ENCODE assay signal across 23 cellular contexts in genomic region chr13:73365681-73366080, GRCh38.
DNase-seq lines count a peak whose midpoint lies in the region; ATAC-seq and TF ChIP-seq lines count a peak whose summit lies in the region.
"Had no signal": no experiment of that assay in that cellular context is flagged by ENCODE, and none has a peak within 500 bp of the region (broad histone marks: within the 10 kb centered on the region; RNA-seq: fewer than 3 reads in every experiment).

No MANE protein-coding gene starts in this region.

- H3K4me3 ChIP-seq in epithelial cell of esophagus (ENCODE audit: low read length), result no peak overlapping the region
- no peak overlapping the region for H3K4me3 ChIP-seq in mucosa of descending colon
- H3K4me3 ChIP-seq: ascending aorta, sigmoid colon, SJSA1, tibial nerve had no signal

- H3K36me3 ChIP-seq in mucosa of descending colon (ENCODE audit: low read depth), result no peaks in the 10 kb centered on the region
- H3K36me3 ChIP-seq: ascending aorta, sigmoid colon, SJSA1, tibial nerve had no signal

- ATAC-seq in mucosa of descending colon, result peak; percentile 63
- ATAC-seq: effector memory CD8-positive, alpha-beta T cell; HepG2; natural killer cell treated with Interleukin-12 subunit alpha and Interleukin-12 subunit beta and Interleukin-15 and Interleukin-18, amount 100 ng/mL, for 72 hours; T-helper 17 cell had no signal

- DNase-seq in Caki2 (ENCODE audit: low read depth) (peak; percentile 64), HT-29 (ENCODE audit: low spot score) (peak; percentile 97), epithelial cell of esophagus (ENCODE audit: low read depth) (peak; percentile 95), mucosa of descending colon (no peak), NCI-H2227 (lab: John Stamatoyannopoulos, UW; ENCODE audit: unreplicated experiment) (no peak), COLO668 (lab: John Stamatoyannopoulos, UW; ENCODE audit: unreplicated experiment) (no peak), amygdala (lab: John Stamatoyannopoulos, UW) (no peak)
- DNase-seq: activated CD4-positive, alpha-beta memory T cell treated with anti-CD3 and anti-CD28 coated beads for 36 hours; activated naive CD4-positive, alpha-beta T cell treated with anti-CD3 and anti-CD28 coated beads, Interleukin-2, amount 10 ng/mL, durations not matched to agents 7 days and 5 days; activated T-cell treated with anti-CD3 and anti-CD28 coated beads, Interleukin-2, amount 50 U/mL, for 24 hours; AML-193; Caco-2; effector memory CD8-positive, alpha-beta T cell; H9; NCI-H1694 treated with DMSO at 0.1 percent for 48 hours; sigmoid colon; stimulated activated naive CD4-positive, alpha-beta T cell treated with Interleukin-2 at 50 U/mL for 16 hours; T-helper 17 cell had no signal

- in situ Hi-C loops in Caki2 (cut with HindIII; ENCODE audit: low pct_unique_long_range_greater_than_20kb, low sequenced_read_pairs), result no loop called here

- no peaks in the 10 kb centered on the region for H3K9me3 ChIP-seq in mucosa of descending colon
- H3K9me3 ChIP-seq: ascending aorta, Caco-2, sigmoid colon, SJSA1, tibial nerve had no signal

- no peak for TF ChIP-seq CTCF in epithelial cell of esophagus (IDR thresholded peaks at IDR 0.05; ENCODE audit: insufficient read depth, low read depth, low read length, missing control alignments)
- no peak for TF ChIP-seq CTCF in mucosa of descending colon (IDR thresholded peaks at IDR 0.05)

- intact Hi-C loops in mucosa of descending colon (cut with DNase I, micrococcal nuclease), result no loop called here

- H3K4me1 ChIP-seq in mucosa of descending colon (ENCODE audit: low read depth), result peaks cover 25% of the 10 kb centered on the region
- H3K4me1 ChIP-seq: ascending aorta, sigmoid colon, SJSA1, tibial nerve had no signal

Comparison
In these comparisons a context has a peak if more than half of its experiments do, and no peak if none do; other contexts are left out.
1. DNase-seq: peak in Caki2 (single experiment), HT-29 (single experiment) and epithelial cell of esophagus (single experiment); none in mucosa of descending colon (0 of 3), NCI-H2227 (single experiment), COLO668 (single experiment) and amygdala (0 of 56).